9 cellular contexts compared by ENCODE assay signal in the genomic region with DNA sequence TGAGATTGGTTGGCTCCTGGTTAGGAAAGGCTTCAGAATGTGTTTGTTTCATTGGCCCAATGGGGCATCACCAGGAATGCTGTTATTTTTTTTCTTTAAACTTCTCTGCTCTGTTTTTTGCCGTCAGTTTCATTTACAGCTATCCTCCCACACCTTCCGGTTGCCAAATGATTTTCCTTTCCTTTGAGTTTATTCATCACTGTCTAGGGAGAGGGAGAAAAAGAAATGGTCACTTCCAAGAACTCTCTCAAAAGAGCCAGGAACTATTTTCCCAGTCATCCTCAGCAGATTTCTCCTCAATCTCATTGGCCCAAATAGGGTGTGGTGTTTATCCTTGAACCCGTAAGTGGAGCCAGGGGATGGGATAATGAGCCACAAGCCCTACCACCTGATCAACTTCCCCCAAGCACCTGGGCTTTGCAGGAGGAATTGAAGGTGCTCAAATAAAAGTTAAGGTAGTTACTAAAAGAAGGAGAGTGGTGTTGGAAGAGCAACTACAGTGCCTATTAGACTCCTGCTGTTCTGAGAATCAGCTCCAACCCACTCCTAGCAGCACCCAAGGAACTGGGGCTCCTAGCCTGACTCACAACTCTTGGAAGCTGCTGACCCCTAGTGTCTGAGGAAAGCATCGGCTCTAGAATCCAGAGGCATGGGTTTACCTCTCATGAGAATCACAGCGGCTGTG. TPM values are rescaled to one million over a fixed set of nuclear protein-coding genes. Genes with fewer than 3 reads are reported as not detected.
DNase-seq lines count a peak whose midpoint lies in the region; ATAC-seq and TF ChIP-seq lines count a peak whose summit lies in the region.
"Had no signal": no experiment of that assay in that cellular context is flagged by ENCODE, and none has a peak within 500 bp of the region (broad histone marks: within the 10 kb centered on the region; RNA-seq: fewer than 3 reads in every experiment).

No MANE protein-coding gene starts in this region.

- peaks cover 10% of the 10 kb centered on the region for H3K27me3 Mint-ChIP-seq in activated T-helper 2 cell treated with anti-CD3 and anti-CD28 coated beads, Interferon-gamma antibody, Interleukin-2, Interleukin-4, amounts not matched to agents 10 μg/mL and 5 μg/mL and 100 μg/mL, durations not matched to agents 14 hours and 24 hours and 36 hours (ENCODE audit: low read depth)
- H3K27me3 Mint-ChIP-seq: dendritic cell treated with granulocyte-macrophage colony-stimulating factor and Interleukin-4, amounts not matched to agents 40 ng/mL and 50 ng/mL, for 4 days had no signal

- H3K4me1 Mint-ChIP-seq in activated T-helper 2 cell treated with anti-CD3 and anti-CD28 coated beads, Interferon-gamma antibody, Interleukin-2, Interleukin-4, amounts not matched to agents 10 μg/mL and 5 μg/mL and 100 μg/mL, durations not matched to agents 14 hours and 24 hours and 36 hours (ENCODE audit: low read depth), result no peaks in the 10 kb centered on the region

- no peaks in the 10 kb centered on the region for H3K27me3 ChIP-seq in cardiac muscle cell

- DNase-seq in EH (ENCODE audit: low read depth) (peak; percentile 89), NCI-H345 treated with DMSO at 0.1 percent for 48 hours (lab: John Stamatoyannopoulos, UW; ENCODE audit: unreplicated experiment) (peak; percentile 48), cardiac muscle cell (ENCODE audit: low read depth in 1 of 2, low spot score in 1 of 2) (peak; percentile 89 to 94), pulmonary artery endothelial cell (ENCODE audit: low read depth, low spot score) (peak; percentile 77)
- DNase-seq in activated T-helper 2 cell treated with anti-CD3 and anti-CD28 coated beads, Interferon-gamma antibody, Interleukin-2, Interleukin-4, amounts not matched to agents 10 μg/mL and 5 μg/mL and 100 μg/mL, durations not matched to agents 14 hours and 24 hours and 36 hours (ENCODE audit: low spot score), result peak; percentile 14
- no peak for DNase-seq in stimulated activated naive CD4-positive, alpha-beta T cell (lab: John Stamatoyannopoulos, UW)

- H3K36me3 Mint-ChIP-seq in activated T-helper 2 cell treated with anti-CD3 and anti-CD28 coated beads, Interferon-gamma antibody, Interleukin-2, Interleukin-4, amounts not matched to agents 10 μg/mL and 5 μg/mL and 100 μg/mL, durations not matched to agents 14 hours and 24 hours and 36 hours (ENCODE audit: low read depth), result no peaks in the 10 kb centered on the region

- no peak overlapping the region for H3K4me3 Mint-ChIP-seq in activated T-helper 2 cell treated with anti-CD3 and anti-CD28 coated beads, Interferon-gamma antibody, Interleukin-2, Interleukin-4, amounts not matched to agents 10 μg/mL and 5 μg/mL and 100 μg/mL, durations not matched to agents 14 hours and 24 hours and 36 hours (ENCODE audit: low read depth)
- H3K4me3 Mint-ChIP-seq: dendritic cell treated with granulocyte-macrophage colony-stimulating factor and Interleukin-4, amounts not matched to agents 40 ng/mL and 50 ng/mL, for 4 days had no signal

- intact Hi-C loops in activated T-helper 2 cell treated with anti-CD3 and anti-CD28 coated beads, Interferon-gamma antibody, Interleukin-2, Interleukin-4, amounts not matched to agents 10 μg/mL and 5 μg/mL and 100 μg/mL, durations not matched to agents 14 hours and 24 hours and 36 hours (cut with micrococcal nuclease), result loop anchor here (1.0 to 10.0 kb wide), 3 partner anchors 483 to 960 kb away; no protein-coding TSS in a partner anchor

- H3K27ac Mint-ChIP-seq in activated T-helper 2 cell treated with anti-CD3 and anti-CD28 coated beads, Interferon-gamma antibody, Interleukin-2, Interleukin-4, amounts not matched to agents 10 μg/mL and 5 μg/mL and 100 μg/mL, durations not matched to agents 14 hours and 24 hours and 36 hours, result no peak overlapping the region
- H3K27ac Mint-ChIP-seq: dendritic cell treated with granulocyte-macrophage colony-stimulating factor and Interleukin-4, amounts not matched to agents 40 ng/mL and 50 ng/mL, for 4 days had no signal

- no peaks in the 10 kb centered on the region for H3K36me3 ChIP-seq in cardiac muscle cell

- ATAC-seq in GM19455 (IDR thresholded peaks at IDR 0.05; ENCODE audit: unreplicated experiment) (peak; percentile 97), HG03432 (IDR thresholded peaks at IDR 0.05; ENCODE audit: unreplicated experiment) (peak; percentile 96)

- no peaks in the 10 kb centered on the region for H3K4me1 ChIP-seq in cardiac muscle cell (ENCODE audit: low read depth)

- H3K27ac ChIP-seq in cardiac muscle cell, result no peak overlapping the region

- no peaks in the 10 kb centered on the region for H3K9me3 ChIP-seq in cardiac muscle cell (ENCODE audit: low read depth)

- H3K9me3 Mint-ChIP-seq in activated T-helper 2 cell treated with anti-CD3 and anti-CD28 coated beads, Interferon-gamma antibody, Interleukin-2, Interleukin-4, amounts not matched to agents 10 μg/mL and 5 μg/mL and 100 μg/mL, durations not matched to agents 14 hours and 24 hours and 36 hours, result no peaks in the 10 kb centered on the region
- H3K9me3 Mint-ChIP-seq: dendritic cell treated with granulocyte-macrophage colony-stimulating factor and Interleukin-4, amounts not matched to agents 40 ng/mL and 50 ng/mL, for 4 days had no signal

- H3K4me3 ChIP-seq in cardiac muscle cell, result no peak overlapping the region

- peak; percentile 99 for TF ChIP-seq CTCF in cardiac muscle cell (IDR thresholded peaks at IDR 0.05; ENCODE audit: low read depth, low read length)

RNA-seq across cellular contexts. Expression of gene SCHIP1, which starts 34.8 kb away (rescaled TPM):
- total RNA-seq in activated T-helper 2 cell treated with anti-CD3 and anti-CD28 coated beads, Interferon-gamma antibody, Interleukin-2, Interleukin-4, amounts not matched to agents 10 μg/mL and 5 μg/mL and 100 μg/mL, durations not matched to agents 14 hours and 24 hours and 36 hours, result 0.21 and 0.23 TPM in 2 replicates
- total RNA-seq in cardiac muscle cell, result 50.5 and 67.8 TPM in 2 replicates
- 52.5 and 58.0 TPM in 2 replicates for polyA plus RNA-seq in cardiac muscle cell
- 18.1 and 56.0 TPM in 2 replicates for total RNA-seq in pulmonary artery endothelial cell

Comparison
In these comparisons a context has a peak if more than half of its experiments do, and no peak if none do; other contexts are left out.
1. DNase-seq: peak in EH (single experiment), NCI-H345 treated with DMSO at 0.1 percent for 48 hours (single experiment), activated T-helper 2 cell treated with anti-CD3 and anti-CD28 coated beads, Interferon-gamma antibody, Interleukin-2, Interleukin-4, amounts not matched to agents 10 μg/mL and 5 μg/mL and 100 μg/mL, durations not matched to agents 14 hours and 24 hours and 36 hours (single experiment), cardiac muscle cell (2 of 2) and pulmonary artery endothelial cell (single experiment); none in stimulated activated naive CD4-positive, alpha-beta T cell (0 of 6).
2. RNA of gene SCHIP1, which starts 34.8 kb away (total RNA-seq): 50.5 to 67.8 TPM in cardiac muscle cell and 18.1 to 56.0 TPM in pulmonary artery endothelial cell; 0.21 to 0.23 TPM in activated T-helper 2 cell treated with anti-CD3 and anti-CD28 coated beads, Interferon-gamma antibody, Interleukin-2, Interleukin-4, amounts not matched to agents 10 μg/mL and 5 μg/mL and 100 μg/mL, durations not matched to agents 14 hours and 24 hours and 36 hours; every median in the first group is over 10 times any median in the second.